In genomic region chr5:133977161-133977787, GRCh38 we compare ENCODE assay signal across 9 cellular contexts. TPM values are rescaled to one million over a fixed set of nuclear protein-coding genes. Genes with fewer than 3 reads are reported as not detected.
DNase-seq lines count a peak whose midpoint lies in the region; ATAC-seq and TF ChIP-seq lines count a peak whose summit lies in the region.
"Had no signal": no experiment of that assay in that cellular context is flagged by ENCODE, and none has a peak within 500 bp of the region (broad histone marks: within the 10 kb centered on the region; RNA-seq: fewer than 3 reads in every experiment).

No MANE protein-coding gene starts in this region.

- H3K4me1 Mint-ChIP-seq in CD14-positive monocyte, result peaks cover 6% of the 10 kb centered on the region

- H3K9me3 Mint-ChIP-seq in CD14-positive monocyte, result no peaks in the 10 kb centered on the region

- H3K27me3 ChIP-seq in foreskin keratinocyte, result no peaks in the 10 kb centered on the region

- peak overlapping the region in 5 of 7 donors; percentile 24 to 60 (median 57) for H3K27ac Mint-ChIP-seq in CD14-positive monocyte

- ATAC-seq in GM21390 (IDR thresholded peaks at IDR 0.05; ENCODE audit: unreplicated experiment), result peak; percentile 51
- no peak for ATAC-seq in foreskin keratinocyte
- ATAC-seq in HG03378 (IDR thresholded peaks at IDR 0.05; ENCODE audit: unreplicated experiment), result no peak

- peaks cover 70 to 83% of the 10 kb centered on the region in 2 donors for H3K36me3 Mint-ChIP-seq in CD14-positive monocyte

- intact Hi-C loops in CD14-positive monocyte (cut with micrococcal nuclease), result no loop called here

- TF ChIP-seq CTCF in CD14-positive monocyte (IDR thresholded peaks at IDR 0.05), result no peak
- no peak for TF ChIP-seq CTCF in foreskin keratinocyte (conservative IDR thresholded peaks at IDR 0.05)

- peak overlapping the region; percentile 12 for H3K27ac ChIP-seq in foreskin keratinocyte

- H3K4me1 ChIP-seq in foreskin keratinocyte, result peaks cover 3% of the 10 kb centered on the region

- no peak overlapping the region for H3K4me3 Mint-ChIP-seq in CD14-positive monocyte

- H3K27me3 Mint-ChIP-seq in CD14-positive monocyte (ENCODE audit: low read depth in 3 of 3), result no peaks in the 10 kb centered on the region

- no peak for DNase-seq in CD14-positive monocyte (ENCODE audit: low spot score)
- peak; percentile 92 for DNase-seq in NCI-H524 treated with DMSO at 0.1 percent for 48 hours (lab: John Stamatoyannopoulos, UW)
- DNase-seq in foreskin keratinocyte, result no peak
- DNase-seq in GM19238 (ENCODE audit: insufficient read length, low spot score), result no peak
- no peak for DNase-seq in NOMO-1 treated with DMSO at 0.1 percent for 48 hours (lab: John Stamatoyannopoulos, UW; ENCODE audit: unreplicated experiment)
- no peak for DNase-seq in retina
- DNase-seq: aorta had no signal

RNA-seq across cellular contexts. Expression of gene C5orf15, which starts 8.8 kb away (rescaled TPM):
- polyA plus RNA-seq in CD14-positive monocyte, result 10 to 100 TPM; 46.9 to 59.2 TPM
- total RNA-seq in foreskin keratinocyte, result 42.1 and 45.9 TPM in 2 replicates
- polyA plus RNA-seq in foreskin keratinocyte, result 25.2 and 28.3 TPM in 2 replicates

RNA-seq across cellular contexts. Expression of gene VDAC1, which starts 27.5 kb away (rescaled TPM):
- polyA plus RNA-seq in CD14-positive monocyte, result 100 to 1,000 TPM in 1 of 2 donors, 10 to 100 TPM in 1; 84.4 to 107 TPM
- 369 and 392 TPM in 2 replicates for total RNA-seq in foreskin keratinocyte
- 278 and 321 TPM in 2 replicates for polyA plus RNA-seq in foreskin keratinocyte
